ENCODE assay signal across 1 cellular context in the genomic region with DNA sequence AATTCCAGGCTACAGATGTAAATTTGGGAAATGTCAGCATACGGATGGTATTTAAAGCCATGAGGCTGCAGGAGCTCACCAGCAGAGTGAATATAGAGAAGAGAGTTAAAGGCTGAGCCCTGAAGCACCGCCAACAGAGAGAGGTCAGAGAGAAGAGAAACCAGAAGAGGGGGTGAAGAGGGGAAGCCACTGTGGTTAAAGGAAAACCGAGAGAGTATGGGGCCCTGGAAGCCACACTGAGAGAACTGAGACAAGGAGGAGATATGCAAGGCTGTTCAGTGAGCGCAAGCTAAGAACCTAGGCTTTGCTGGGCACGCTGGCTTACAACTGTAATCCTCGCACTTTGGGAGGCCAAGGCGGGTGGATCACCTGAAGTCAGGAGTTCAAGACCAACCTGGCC.
TF ChIP-seq lines count a peak whose summit lies in the region.

No MANE protein-coding gene starts in this region.

TF ChIP-seq in GM12878, 131 proteins besides CTCF, POLR2A, EP300 and RAD21 (continues in another document):
- TF ChIP-seq CEBPB (IDR thresholded peaks at IDR 0.05; ENCODE audit: borderline replicate concordance in 1 of 2, low read depth in 2 of 2, low read length in 2 of 2) (no peak), SPI1 (IDR thresholded peaks at IDR 0.05; ENCODE audit: borderline replicate concordance, insufficient read depth, low read depth, low read length) (no peak), CBFB (IDR thresholded peaks at IDR 0.05; ENCODE audit: low read depth) (0 out of 2 replicates have a peak, but pooled peaks have one; percentile 30), TCF7 (IDR thresholded peaks at IDR 0.05; ENCODE audit: borderline replicate concordance) (no peak), NFYA (IDR thresholded peaks at IDR 0.05; ENCODE audit: borderline replicate concordance, low read depth, low read length) (no peak), POLR2AphosphoS5 (IDR thresholded peaks at IDR 0.05; ENCODE audit: low read length) (no peak), RUNX3 (IDR thresholded peaks at IDR 0.05; ENCODE audit: low read length) (peak; percentile 90), EZH2 (IDR thresholded peaks at IDR 0.05; ENCODE audit: borderline replicate concordance, control insufficient read depth, low read depth, low read length) (no peak), ZNF274 (IDR thresholded peaks at IDR 0.05; ENCODE audit: insufficient read depth, insufficient read length) (no peak), HCFC1 (IDR thresholded peaks at IDR 0.05; ENCODE audit: low read length) (no peak), RAD51 (IDR thresholded peaks at IDR 0.05) (no peak), EED (IDR thresholded peaks at IDR 0.05; ENCODE audit: low read depth) (peak; percentile 79), ZNF24 (IDR thresholded peaks at IDR 0.05) (no peak), TCF12 (IDR thresholded peaks at IDR 0.05; ENCODE audit: low read depth, low read length) (no peak), CBX3 (IDR thresholded peaks at IDR 0.05; ENCODE audit: borderline replicate concordance, low read depth) (no peak), FOXK2 (IDR thresholded peaks at IDR 0.05) (no peak), NFIC (IDR thresholded peaks at IDR 0.05; ENCODE audit: low read depth, low read length) (no peak), STAT1 (conservative IDR thresholded peaks at IDR 0.05) (no peak), RELA (IDR thresholded peaks at IDR 0.05; ENCODE audit: borderline replicate concordance, partially characterized antibody) (no peak), NRF1 (conservative IDR thresholded peaks at IDR 0.05; ENCODE audit: low read depth, low read length) (no peak), TCF3 (IDR thresholded peaks at IDR 0.05; ENCODE audit: borderline replicate concordance, insufficient read depth, low read depth, low read length) (no peak), ETV6 (conservative IDR thresholded peaks at IDR 0.05 in 1 of 2, IDR thresholded peaks at IDR 0.05 in 1 of 2; ENCODE audit: borderline replicate concordance in 1 of 2, low read depth in 1 of 2) (peak in 1 of 2 experiments; percentile 44; a peak in 1 of 4 replicates), DPF2 (IDR thresholded peaks at IDR 0.05) (no peak), EGR1 (IDR thresholded peaks at IDR 0.05; ENCODE audit: borderline replicate concordance in 1 of 2, low read depth in 2 of 2, low read length in 2 of 2) (no peak), SIN3A (IDR thresholded peaks at IDR 0.05; ENCODE audit: low read depth, low read length) (no peak), BMI1 (IDR thresholded peaks at IDR 0.05; ENCODE audit: borderline replicate concordance) (no peak), HDAC2 (IDR thresholded peaks at IDR 0.05) (no peak), ASH2L (IDR thresholded peaks at IDR 0.05; ENCODE audit: borderline replicate concordance, low read depth) (no peak), BCL11A (IDR thresholded peaks at IDR 0.05; ENCODE audit: low read depth, low read length) (no peak), PAX8 (IDR thresholded peaks at IDR 0.05) (no peak), BRCA1 (IDR thresholded peaks at IDR 0.05; ENCODE audit: low read depth, low read length) (no peak), LARP7 (IDR thresholded peaks at IDR 0.05) (no peak), MYC (IDR thresholded peaks at IDR 0.05; ENCODE audit: insufficient read depth, insufficient read length, insufficient replicate concordance, low read length, severe bottlenecking) (no peak), NR2F1 (conservative IDR thresholded peaks at IDR 0.05) (no peak), IKZF1 (conservative IDR thresholded peaks at IDR 0.05) (peak; percentile 69), GABPA (IDR thresholded peaks at IDR 0.05; ENCODE audit: low read depth) (no peak)
- TF ChIP-seq, protein P1, sequence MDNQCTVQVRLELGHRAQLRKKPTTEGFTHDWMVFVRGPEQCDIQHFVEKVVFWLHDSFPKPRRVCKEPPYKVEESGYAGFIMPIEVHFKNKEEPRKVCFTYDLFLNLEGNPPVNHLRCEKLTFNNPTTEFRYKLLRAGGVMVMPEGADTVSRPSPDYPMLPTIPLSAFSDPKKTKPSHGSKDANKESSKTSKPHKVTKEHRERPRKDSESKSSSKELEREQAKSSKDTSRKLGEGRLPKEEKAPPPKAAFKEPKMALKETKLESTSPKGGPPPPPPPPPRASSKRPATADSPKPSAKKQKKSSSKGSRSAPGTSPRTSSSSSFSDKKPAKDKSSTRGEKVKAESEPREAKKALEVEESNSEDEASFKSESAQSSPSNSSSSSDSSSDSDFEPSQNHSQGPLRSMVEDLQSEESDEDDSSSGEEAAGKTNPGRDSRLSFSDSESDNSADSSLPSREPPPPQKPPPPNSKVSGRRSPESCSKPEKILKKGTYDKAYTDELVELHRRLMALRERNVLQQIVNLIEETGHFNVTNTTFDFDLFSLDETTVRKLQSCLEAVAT (IDR thresholded peaks at IDR 0.05) = no peak
- TF ChIP-seq, protein P2, sequence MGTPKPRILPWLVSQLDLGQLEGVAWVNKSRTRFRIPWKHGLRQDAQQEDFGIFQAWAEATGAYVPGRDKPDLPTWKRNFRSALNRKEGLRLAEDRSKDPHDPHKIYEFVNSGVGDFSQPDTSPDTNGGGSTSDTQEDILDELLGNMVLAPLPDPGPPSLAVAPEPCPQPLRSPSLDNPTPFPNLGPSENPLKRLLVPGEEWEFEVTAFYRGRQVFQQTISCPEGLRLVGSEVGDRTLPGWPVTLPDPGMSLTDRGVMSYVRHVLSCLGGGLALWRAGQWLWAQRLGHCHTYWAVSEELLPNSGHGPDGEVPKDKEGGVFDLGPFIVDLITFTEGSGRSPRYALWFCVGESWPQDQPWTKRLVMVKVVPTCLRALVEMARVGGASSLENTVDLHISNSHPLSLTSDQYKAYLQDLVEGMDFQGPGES (IDR thresholded peaks at IDR 0.05) = no peak
- TF ChIP-seq, protein P3, sequence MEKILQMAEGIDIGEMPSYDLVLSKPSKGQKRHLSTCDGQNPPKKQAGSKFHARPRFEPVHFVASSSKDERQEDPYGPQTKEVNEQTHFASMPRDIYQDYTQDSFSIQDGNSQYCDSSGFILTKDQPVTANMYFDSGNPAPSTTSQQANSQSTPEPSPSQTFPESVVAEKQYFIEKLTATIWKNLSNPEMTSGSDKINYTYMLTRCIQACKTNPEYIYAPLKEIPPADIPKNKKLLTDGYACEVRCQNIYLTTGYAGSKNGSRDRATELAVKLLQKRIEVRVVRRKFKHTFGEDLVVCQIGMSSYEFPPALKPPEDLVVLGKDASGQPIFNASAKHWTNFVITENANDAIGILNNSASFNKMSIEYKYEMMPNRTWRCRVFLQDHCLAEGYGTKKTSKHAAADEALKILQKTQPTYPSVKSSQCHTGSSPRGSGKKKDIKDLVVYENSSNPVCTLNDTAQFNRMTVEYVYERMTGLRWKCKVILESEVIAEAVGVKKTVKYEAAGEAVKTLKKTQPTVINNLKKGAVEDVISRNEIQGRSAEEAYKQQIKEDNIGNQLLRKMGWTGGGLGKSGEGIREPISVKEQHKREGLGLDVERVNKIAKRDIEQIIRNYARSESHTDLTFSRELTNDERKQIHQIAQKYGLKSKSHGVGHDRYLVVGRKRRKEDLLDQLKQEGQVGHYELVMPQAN (conservative IDR thresholded peaks at IDR 0.05) = no peak
- TF ChIP-seq, protein P4, sequence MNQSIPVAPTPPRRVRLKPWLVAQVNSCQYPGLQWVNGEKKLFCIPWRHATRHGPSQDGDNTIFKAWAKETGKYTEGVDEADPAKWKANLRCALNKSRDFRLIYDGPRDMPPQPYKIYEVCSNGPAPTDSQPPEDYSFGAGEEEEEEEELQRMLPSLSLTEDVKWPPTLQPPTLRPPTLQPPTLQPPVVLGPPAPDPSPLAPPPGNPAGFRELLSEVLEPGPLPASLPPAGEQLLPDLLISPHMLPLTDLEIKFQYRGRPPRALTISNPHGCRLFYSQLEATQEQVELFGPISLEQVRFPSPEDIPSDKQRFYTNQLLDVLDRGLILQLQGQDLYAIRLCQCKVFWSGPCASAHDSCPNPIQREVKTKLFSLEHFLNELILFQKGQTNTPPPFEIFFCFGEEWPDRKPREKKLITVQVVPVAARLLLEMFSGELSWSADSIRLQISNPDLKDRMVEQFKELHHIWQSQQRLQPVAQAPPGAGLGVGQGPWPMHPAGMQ (IDR thresholded peaks at IDR 0.05; ENCODE audit: borderline replicate concordance) = no peak
- TF ChIP-seq, protein P5, sequence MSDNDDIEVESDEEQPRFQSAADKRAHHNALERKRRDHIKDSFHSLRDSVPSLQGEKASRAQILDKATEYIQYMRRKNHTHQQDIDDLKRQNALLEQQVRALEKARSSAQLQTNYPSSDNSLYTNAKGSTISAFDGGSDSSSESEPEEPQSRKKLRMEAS (IDR thresholded peaks at IDR 0.05; ENCODE audit: low read depth, low read length) = no peak
- TF ChIP-seq, protein P6, sequence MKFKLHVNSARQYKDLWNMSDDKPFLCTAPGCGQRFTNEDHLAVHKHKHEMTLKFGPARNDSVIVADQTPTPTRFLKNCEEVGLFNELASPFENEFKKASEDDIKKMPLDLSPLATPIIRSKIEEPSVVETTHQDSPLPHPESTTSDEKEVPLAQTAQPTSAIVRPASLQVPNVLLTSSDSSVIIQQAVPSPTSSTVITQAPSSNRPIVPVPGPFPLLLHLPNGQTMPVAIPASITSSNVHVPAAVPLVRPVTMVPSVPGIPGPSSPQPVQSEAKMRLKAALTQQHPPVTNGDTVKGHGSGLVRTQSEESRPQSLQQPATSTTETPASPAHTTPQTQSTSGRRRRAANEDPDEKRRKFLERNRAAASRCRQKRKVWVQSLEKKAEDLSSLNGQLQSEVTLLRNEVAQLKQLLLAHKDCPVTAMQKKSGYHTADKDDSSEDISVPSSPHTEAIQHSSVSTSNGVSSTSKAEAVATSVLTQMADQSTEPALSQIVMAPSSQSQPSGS (IDR thresholded peaks at IDR 0.05; ENCODE audit: low read length) = no peak
- TF ChIP-seq, protein P7, sequence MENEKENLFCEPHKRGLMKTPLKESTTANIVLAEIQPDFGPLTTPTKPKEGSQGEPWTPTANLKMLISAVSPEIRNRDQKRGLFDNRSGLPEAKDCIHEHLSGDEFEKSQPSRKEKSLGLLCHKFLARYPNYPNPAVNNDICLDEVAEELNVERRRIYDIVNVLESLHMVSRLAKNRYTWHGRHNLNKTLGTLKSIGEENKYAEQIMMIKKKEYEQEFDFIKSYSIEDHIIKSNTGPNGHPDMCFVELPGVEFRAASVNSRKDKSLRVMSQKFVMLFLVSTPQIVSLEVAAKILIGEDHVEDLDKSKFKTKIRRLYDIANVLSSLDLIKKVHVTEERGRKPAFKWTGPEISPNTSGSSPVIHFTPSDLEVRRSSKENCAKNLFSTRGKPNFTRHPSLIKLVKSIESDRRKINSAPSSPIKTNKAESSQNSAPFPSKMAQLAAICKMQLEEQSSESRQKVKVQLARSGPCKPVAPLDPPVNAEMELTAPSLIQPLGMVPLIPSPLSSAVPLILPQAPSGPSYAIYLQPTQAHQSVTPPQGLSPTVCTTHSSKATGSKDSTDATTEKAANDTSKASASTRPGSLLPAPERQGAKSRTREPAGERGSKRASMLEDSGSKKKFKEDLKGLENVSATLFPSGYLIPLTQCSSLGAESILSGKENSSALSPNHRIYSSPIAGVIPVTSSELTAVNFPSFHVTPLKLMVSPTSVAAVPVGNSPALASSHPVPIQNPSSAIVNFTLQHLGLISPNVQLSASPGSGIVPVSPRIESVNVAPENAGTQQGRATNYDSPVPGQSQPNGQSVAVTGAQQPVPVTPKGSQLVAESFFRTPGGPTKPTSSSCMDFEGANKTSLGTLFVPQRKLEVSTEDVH (IDR thresholded peaks at IDR 0.05; ENCODE audit: low read depth, partially characterized antibody) = no peak
- TF ChIP-seq, protein P8, sequence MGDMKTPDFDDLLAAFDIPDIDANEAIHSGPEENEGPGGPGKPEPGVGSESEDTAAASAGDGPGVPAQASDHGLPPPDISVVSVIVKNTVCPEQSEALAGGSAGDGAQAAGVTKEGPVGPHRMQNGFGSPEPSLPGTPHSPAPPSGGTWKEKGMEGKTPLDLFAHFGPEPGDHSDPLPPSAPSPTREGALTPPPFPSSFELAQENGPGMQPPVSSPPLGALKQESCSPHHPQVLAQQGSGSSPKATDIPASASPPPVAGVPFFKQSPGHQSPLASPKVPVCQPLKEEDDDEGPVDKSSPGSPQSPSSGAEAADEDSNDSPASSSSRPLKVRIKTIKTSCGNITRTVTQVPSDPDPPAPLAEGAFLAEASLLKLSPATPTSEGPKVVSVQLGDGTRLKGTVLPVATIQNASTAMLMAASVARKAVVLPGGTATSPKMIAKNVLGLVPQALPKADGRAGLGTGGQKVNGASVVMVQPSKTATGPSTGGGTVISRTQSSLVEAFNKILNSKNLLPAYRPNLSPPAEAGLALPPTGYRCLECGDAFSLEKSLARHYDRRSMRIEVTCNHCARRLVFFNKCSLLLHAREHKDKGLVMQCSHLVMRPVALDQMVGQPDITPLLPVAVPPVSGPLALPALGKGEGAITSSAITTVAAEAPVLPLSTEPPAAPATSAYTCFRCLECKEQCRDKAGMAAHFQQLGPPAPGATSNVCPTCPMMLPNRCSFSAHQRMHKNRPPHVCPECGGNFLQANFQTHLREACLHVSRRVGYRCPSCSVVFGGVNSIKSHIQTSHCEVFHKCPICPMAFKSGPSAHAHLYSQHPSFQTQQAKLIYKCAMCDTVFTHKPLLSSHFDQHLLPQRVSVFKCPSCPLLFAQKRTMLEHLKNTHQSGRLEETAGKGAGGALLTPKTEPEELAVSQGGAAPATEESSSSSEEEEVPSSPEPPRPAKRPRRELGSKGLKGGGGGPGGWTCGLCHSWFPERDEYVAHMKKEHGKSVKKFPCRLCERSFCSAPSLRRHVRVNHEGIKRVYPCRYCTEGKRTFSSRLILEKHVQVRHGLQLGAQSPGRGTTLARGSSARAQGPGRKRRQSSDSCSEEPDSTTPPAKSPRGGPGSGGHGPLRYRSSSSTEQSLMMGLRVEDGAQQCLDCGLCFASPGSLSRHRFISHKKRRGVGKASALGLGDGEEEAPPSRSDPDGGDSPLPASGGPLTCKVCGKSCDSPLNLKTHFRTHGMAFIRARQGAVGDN (IDR thresholded peaks at IDR 0.05) = no peak
- TF ChIP-seq, protein P9, sequence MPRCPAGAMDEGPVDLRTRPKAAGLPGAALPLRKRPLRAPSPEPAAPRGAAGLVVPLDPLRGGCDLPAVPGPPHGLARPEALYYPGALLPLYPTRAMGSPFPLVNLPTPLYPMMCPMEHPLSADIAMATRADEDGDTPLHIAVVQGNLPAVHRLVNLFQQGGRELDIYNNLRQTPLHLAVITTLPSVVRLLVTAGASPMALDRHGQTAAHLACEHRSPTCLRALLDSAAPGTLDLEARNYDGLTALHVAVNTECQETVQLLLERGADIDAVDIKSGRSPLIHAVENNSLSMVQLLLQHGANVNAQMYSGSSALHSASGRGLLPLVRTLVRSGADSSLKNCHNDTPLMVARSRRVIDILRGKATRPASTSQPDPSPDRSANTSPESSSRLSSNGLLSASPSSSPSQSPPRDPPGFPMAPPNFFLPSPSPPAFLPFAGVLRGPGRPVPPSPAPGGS (IDR thresholded peaks at IDR 0.05; ENCODE audit: borderline replicate concordance, insufficient read depth, low read depth, low read length, poor library complexity, severe bottlenecking) = no peak
- TF ChIP-seq, protein P10, sequence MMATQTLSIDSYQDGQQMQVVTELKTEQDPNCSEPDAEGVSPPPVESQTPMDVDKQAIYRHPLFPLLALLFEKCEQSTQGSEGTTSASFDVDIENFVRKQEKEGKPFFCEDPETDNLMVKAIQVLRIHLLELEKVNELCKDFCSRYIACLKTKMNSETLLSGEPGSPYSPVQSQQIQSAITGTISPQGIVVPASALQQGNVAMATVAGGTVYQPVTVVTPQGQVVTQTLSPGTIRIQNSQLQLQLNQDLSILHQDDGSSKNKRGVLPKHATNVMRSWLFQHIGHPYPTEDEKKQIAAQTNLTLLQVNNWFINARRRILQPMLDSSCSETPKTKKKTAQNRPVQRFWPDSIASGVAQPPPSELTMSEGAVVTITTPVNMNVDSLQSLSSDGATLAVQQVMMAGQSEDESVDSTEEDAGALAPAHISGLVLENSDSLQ (IDR thresholded peaks at IDR 0.05) = no peak
- TF ChIP-seq, protein P11, sequence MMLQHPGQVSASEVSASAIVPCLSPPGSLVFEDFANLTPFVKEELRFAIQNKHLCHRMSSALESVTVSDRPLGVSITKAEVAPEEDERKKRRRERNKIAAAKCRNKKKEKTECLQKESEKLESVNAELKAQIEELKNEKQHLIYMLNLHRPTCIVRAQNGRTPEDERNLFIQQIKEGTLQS (IDR thresholded peaks at IDR 0.05; ENCODE audit: borderline replicate concordance, extremely low read depth, low read depth, low read length) = no peak
